ENCODE assay signal across 18 cellular contexts in genomic region chr22:29208879-29209623, GRCh38. TPM values are rescaled to one million over a fixed set of nuclear protein-coding genes. Genes with fewer than 3 reads are reported as not detected.
A peak's percentile ranks its signal among the peaks of the same experiment; 100 is the strongest.
DNase-seq lines count a peak whose midpoint lies in the region; ATAC-seq and TF ChIP-seq lines count a peak whose summit lies in the region.
"Had no signal": no experiment of that assay in that cellular context is flagged by ENCODE, and none has a peak within 500 bp of the region (broad histone marks: within the 10 kb centered on the region; RNA-seq: fewer than 3 reads in every experiment).

No MANE protein-coding gene starts in this region.

- H3K27me3 ChIP-seq in parathyroid adenoma (ENCODE audit: control insufficient read depth, insufficient read depth, low read length) (no peaks in the 10 kb centered on the region), gastrocnemius medialis (peaks cover 7 to 11% (median 7%) of the 10 kb centered on the region in 3 donors)

- in situ Hi-C loops in gastrocnemius medialis (cut with MboI; ENCODE audit: low sequenced_read_pairs in 4 of 4) = no loop called here

- H3K27ac ChIP-seq in parathyroid adenoma = no peak overlapping the region
- H3K27ac ChIP-seq in gastrocnemius medialis = no peak overlapping the region
- H3K27ac ChIP-seq: C4-2B had no signal

- peak overlapping the region in 4 of 5 experiments; percentile 62 to 92 (median 79) for H3K27ac Mint-ChIP-seq in brain
- no peak overlapping the region for H3K27ac Mint-ChIP-seq in activated naive CD8-positive, alpha-beta T cell treated with anti-CD3 and anti-CD28 coated beads for 36 hours
- H3K27ac Mint-ChIP-seq: activated naive CD8-positive, alpha-beta T cell treated with anti-CD3 and anti-CD28 coated beads, Interleukin-2, amount 10 ng/mL, durations not matched to agents 7 days and 5 days had no signal

- DNase-seq in GF-D8 (lab: John Stamatoyannopoulos, UW) (peak; percentile 25), CD1c-positive myeloid dendritic cell (ENCODE audit: extremely low spot score) (no peak), gastrocnemius medialis (no peak)
- no peak for DNase-seq in activated naive CD8-positive, alpha-beta T cell treated with anti-CD3 and anti-CD28 coated beads for 36 hours
- DNase-seq: activated CD4-positive, CD25-positive, alpha-beta regulatory T cell treated with anti-CD3 and anti-CD28 coated beads, Interleukin-2, amount 50 U/mL, for 72 hours; activated naive CD8-positive, alpha-beta T cell treated with anti-CD3 and anti-CD28 coated beads, Interleukin-2, amount 10 ng/mL, durations not matched to agents 7 days and 5 days; activated T-cell treated with anti-CD3 and anti-CD28 coated beads for 4 hours; cerebellar nuclear complex; NCI-H2081 treated with DMSO at 0.1 percent for 48 hours; stimulated activated CD4-positive, alpha-beta T cell treated with anti-CD3 and anti-CD28 coated beads, Interleukin-1b, Interleukin-23, amount 100 ng/mL, for 48 hours; stimulated activated CD8-positive, alpha-beta memory T cell treated with anti-CD3 and anti-CD28 coated beads, Interleukin-4, amount 100 ng/mL, for 48 hours had no signal

- TF ChIP-seq EP300 in Ishikawa (IDR thresholded peaks at IDR 0.05; ENCODE audit: borderline replicate concordance) = no peak

- ATAC-seq in gastrocnemius medialis = no peak
- no peak for ATAC-seq in activated CD4-positive, CD25-positive, alpha-beta regulatory T cell treated with anti-CD3 and anti-CD28 coated beads, Interleukin-2, amount 50 U/mL, for 24 hours

- no peaks in the 10 kb centered on the region for H3K79me2 ChIP-seq in parathyroid adenoma

- TF ChIP-seq CTCF in brain (conservative IDR thresholded peaks at IDR 0.05) (no peak), parathyroid adenoma (IDR thresholded peaks at IDR 0.05) (no peak), gastrocnemius medialis (IDR thresholded peaks at IDR 0.05 in 4 of 5, conservative IDR thresholded peaks at IDR 0.05 in 1 of 5) (no peak)

- peak overlapping the region; percentile 7 for H2AFZ ChIP-seq in parathyroid adenoma

- TF ChIP-seq RAD21 in Ishikawa (IDR thresholded peaks at IDR 0.05; ENCODE audit: low read depth) = no peak

- H3K4me2 ChIP-seq in parathyroid adenoma (ENCODE audit: low read length) = no peak overlapping the region

- no peaks in the 10 kb centered on the region for H3K36me3 ChIP-seq in parathyroid adenoma (ENCODE audit: control insufficient read depth, insufficient read depth, low read length)
- no peaks in the 10 kb centered on the region for H3K36me3 ChIP-seq in gastrocnemius medialis

- intact Hi-C loops in gastrocnemius medialis (cut with DNase I; ENCODE audit: low total_unique reads) = no loop called here

- no peak overlapping the region for H3K4me3 ChIP-seq in parathyroid adenoma (ENCODE audit: low read depth, low read length)
- no peak overlapping the region for H3K4me3 ChIP-seq in gastrocnemius medialis

- peaks cover 3% of the 10 kb centered on the region for H3K27me3 Mint-ChIP-seq in brain
- peaks cover 44% of the 10 kb centered on the region for H3K27me3 Mint-ChIP-seq in activated naive CD8-positive, alpha-beta T cell treated with anti-CD3 and anti-CD28 coated beads for 36 hours

- no peak for TF ChIP-seq POLR2A in gastrocnemius medialis (IDR thresholded peaks at IDR 0.05)

- H3K9me3 Mint-ChIP-seq in brain = peaks cover 0 to 2% (median 0%) of the 10 kb centered on the region in 5 experiments
- H3K9me3 Mint-ChIP-seq in activated naive CD8-positive, alpha-beta T cell treated with anti-CD3 and anti-CD28 coated beads for 36 hours = no peaks in the 10 kb centered on the region
- H3K9me3 Mint-ChIP-seq: activated naive CD8-positive, alpha-beta T cell treated with anti-CD3 and anti-CD28 coated beads, Interleukin-2, amount 10 ng/mL, durations not matched to agents 7 days and 5 days had no signal

- peaks cover 62% of the 10 kb centered on the region for H3K4me1 Mint-ChIP-seq in brain
- peaks cover 2% of the 10 kb centered on the region for H3K4me1 Mint-ChIP-seq in activated naive CD8-positive, alpha-beta T cell treated with anti-CD3 and anti-CD28 coated beads for 36 hours

- no peak overlapping the region for H3K9ac ChIP-seq in parathyroid adenoma

- no peaks in the 10 kb centered on the region for H3K4me1 ChIP-seq in parathyroid adenoma
- no peaks in the 10 kb centered on the region for H3K4me1 ChIP-seq in gastrocnemius medialis

- peak overlapping the region in 3 of 5 experiments; percentile 14 to 66 (median 37) for H3K4me3 Mint-ChIP-seq in brain
- no peak overlapping the region for H3K4me3 Mint-ChIP-seq in activated naive CD8-positive, alpha-beta T cell treated with anti-CD3 and anti-CD28 coated beads for 36 hours
- H3K4me3 Mint-ChIP-seq: activated naive CD8-positive, alpha-beta T cell treated with anti-CD3 and anti-CD28 coated beads, Interleukin-2, amount 10 ng/mL, durations not matched to agents 7 days and 5 days had no signal

- H3K9me3 ChIP-seq in parathyroid adenoma (ENCODE audit: control insufficient read depth, low read length) (no peaks in the 10 kb centered on the region), gastrocnemius medialis (no peaks in the 10 kb centered on the region)

- no peaks in the 10 kb centered on the region for H3K36me3 Mint-ChIP-seq in brain
- H3K36me3 Mint-ChIP-seq in activated naive CD8-positive, alpha-beta T cell treated with anti-CD3 and anti-CD28 coated beads for 36 hours = no peaks in the 10 kb centered on the region
- H3K36me3 Mint-ChIP-seq: activated naive CD8-positive, alpha-beta T cell treated with anti-CD3 and anti-CD28 coated beads, Interleukin-2, amount 10 ng/mL, durations not matched to agents 7 days and 5 days had no signal

TF ChIP-seq in Ishikawa, 13 proteins besides CTCF, POLR2A, EP300 and RAD21:
- TF ChIP-seq CREB1 (IDR thresholded peaks at IDR 0.05; ENCODE audit: low read depth) (no peak), TAF1 (IDR thresholded peaks at IDR 0.05; ENCODE audit: low read depth) (no peak), MAX (IDR thresholded peaks at IDR 0.05) (no peak), USF1 (IDR thresholded peaks at IDR 0.05) (no peak), EGR1 (IDR thresholded peaks at IDR 0.05) (peak; percentile 61; the same call in 1 of the 2 replicates), ZBTB7A (IDR thresholded peaks at IDR 0.05; ENCODE audit: low read depth) (no peak), YY1 (IDR thresholded peaks at IDR 0.05; ENCODE audit: low read depth) (no peak), FOXM1 (IDR thresholded peaks at IDR 0.05; ENCODE audit: borderline replicate concordance, low read depth) (no peak), TCF12 (IDR thresholded peaks at IDR 0.05; ENCODE audit: low read depth) (no peak), NFIC (IDR thresholded peaks at IDR 0.05) (peak; percentile 39; the same call in 1 of the 2 replicates), CEBPB (IDR thresholded peaks at IDR 0.05) (no peak), TEAD4 (IDR thresholded peaks at IDR 0.05) (no peak)

RNA-seq across cellular contexts. Expression of gene EMID1, which starts 3.4 kb away (rescaled TPM):
- 30.2 TPM for polyA plus RNA-seq in brain (ENCODE audit: insufficient read depth, low read depth, low replicate concordance)
- not detected for total RNA-seq in activated naive CD8-positive, alpha-beta T cell treated with anti-CD3 and anti-CD28 coated beads for 36 hours
- total RNA-seq in gastrocnemius medialis = 1 to 10 TPM in 1 of 4 donors, under 1 TPM in 1, not detected in 2; 0.33 to 1.8 TPM
- total RNA-seq: activated naive CD8-positive, alpha-beta T cell treated with anti-CD3 and anti-CD28 coated beads, Interleukin-2, amount 10 ng/mL, durations not matched to agents 7 days and 5 days; pulmonary artery endothelial cell had no signal
- polyA plus RNA-seq: keratinocyte had no signal

RNA-seq across cellular contexts. Expression of gene RHBDD3, which starts 58.7 kb away (rescaled TPM):
- 20.4 TPM for polyA plus RNA-seq in brain (ENCODE audit: insufficient read depth, low read depth, low replicate concordance)
- 10 to 100 TPM; 32.4 to 33.1 TPM for total RNA-seq in activated naive CD8-positive, alpha-beta T cell treated with anti-CD3 and anti-CD28 coated beads for 36 hours
- 10 to 100 TPM; 19.8 to 38.0 (median 28.6) TPM for total RNA-seq in gastrocnemius medialis

RNA-seq across cellular contexts. Expression of gene EWSR1, which starts 59.0 kb away (rescaled TPM):
- polyA plus RNA-seq in brain (ENCODE audit: insufficient read depth, low read depth, low replicate concordance) = 173 TPM
- 100 to 1,000 TPM; 369 to 377 TPM for total RNA-seq in activated naive CD8-positive, alpha-beta T cell treated with anti-CD3 and anti-CD28 coated beads for 36 hours
- total RNA-seq in gastrocnemius medialis = 100 to 1,000 TPM; 192 to 269 (median 202) TPM
